Comparison of ENCODE assay signal across 8 cellular contexts in the genomic region with DNA sequence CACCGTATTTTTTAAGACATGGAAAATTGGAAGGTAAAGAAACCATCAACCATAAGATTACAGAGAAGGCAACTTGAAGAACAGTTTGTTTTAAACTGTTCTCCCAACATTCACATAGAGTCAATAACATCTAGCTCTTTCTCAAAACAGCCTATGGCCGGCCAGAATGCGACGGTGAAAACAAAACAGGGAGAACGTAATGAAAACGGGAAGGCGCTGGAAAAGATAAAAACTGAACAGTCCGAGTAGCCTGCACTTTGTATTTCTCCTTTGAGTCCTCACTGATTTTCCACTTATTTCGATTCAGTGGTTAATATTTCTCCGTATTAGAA. TPM values are rescaled to one million over a fixed set of nuclear protein-coding genes. Genes with fewer than 3 reads are reported as not detected.
DNase-seq lines count a peak whose midpoint lies in the region; ATAC-seq, FAIRE-seq and TF ChIP-seq lines count a peak whose summit lies in the region.

No MANE protein-coding gene starts in this region.

- no peaks in the 10 kb centered on the region for H3K27me3 ChIP-seq in GM06990 (replicated peaks; ENCODE audit: control insufficient read depth, insufficient read depth, low read length)
- no peaks in the 10 kb centered on the region for H3K27me3 ChIP-seq in Panc1 (ENCODE audit: control insufficient read depth, insufficient read depth, low read length)
- no peaks in the 10 kb centered on the region for H3K27me3 ChIP-seq in esophagus (ENCODE audit: control insufficient read depth in 1 of 2, insufficient read depth in 2 of 2, low read length in 2 of 2)
- H3K27me3 ChIP-seq in pancreas: no peaks in the 10 kb centered on the region

- no peak for DNase-seq in GM06990 (ENCODE audit: extremely low read depth, insufficient read length)
- DNase-seq in Panc1 (ENCODE audit: low read depth, low spot score): no peak
- no peak for DNase-seq in pancreas
- DNase-seq in NCI-H1436 (lab: John Stamatoyannopoulos, UW): no peak
- DNase-seq in amygdala (lab: John Stamatoyannopoulos, UW): no peak
- no peak for DNase-seq in activated gamma-delta T cell treated with Interleukin-2 at 50 U/mL for 16 hours
- no peak for DNase-seq in retina

- H3K4me3 ChIP-seq in GM06990 (replicated peaks; ENCODE audit: low read depth, low read length) (peak overlapping the region; percentile 98), Panc1 (ENCODE audit: low read depth in 2 of 2, low read length in 2 of 2) (peak overlapping the region; percentile 79 to 96), esophagus (ENCODE audit: low read depth in 1 of 2, low read length in 2 of 2) (peak overlapping the region; percentile 81 to 93), pancreas (peak overlapping the region; percentile 65 to 81 (median 80))

- peak overlapping the region; percentile 81 for H3K27ac ChIP-seq in Panc1 (ENCODE audit: low read length)
- peak overlapping the region in 1 of 2 donors; percentile 87 for H3K27ac ChIP-seq in esophagus (ENCODE audit: low read depth in 2 of 2, low read length in 1 of 2)
- peak overlapping the region in 3 of 4 donors; percentile 69 to 73 (median 73) for H3K27ac ChIP-seq in pancreas

- POLR2A ChIA-PET in Panc1 (lab: Charles Lee): interaction anchor here (0.6 to 1.7 kb wide), 4 partner anchors 13 to 253 kb away, joined by 3 to 15 read pairs (median 7); no protein-coding TSS in a partner anchor

- WGBS in esophagus, 2 donors: 0 to 1% methylated on average over 10 of the region's 10 CpGs
- WGBS in pancreas, 2 donors: 0 to 1% methylated on average over 10 of the region's 10 CpGs

- peaks cover 6% of the 10 kb centered on the region; the same call in 1 of the 2 replicates for H3K4me1 ChIP-seq in Panc1 (ENCODE audit: control insufficient read depth, insufficient read depth, low read length)
- no peaks in the 10 kb centered on the region for H3K4me1 ChIP-seq in esophagus (ENCODE audit: control insufficient read depth in 2 of 2, insufficient read depth in 2 of 2, low read length in 1 of 2)
- peaks cover 0 to 12% (median 7%) of the 10 kb centered on the region in 3 donors for H3K4me1 ChIP-seq in pancreas

- CTCF ChIA-PET in Panc1 (lab: Charles Lee): no interaction called here

- H3K9me3 ChIP-seq in Panc1 (ENCODE audit: control insufficient read depth, insufficient read depth, low read depth, low read length) (no peaks in the 10 kb centered on the region), esophagus (ENCODE audit: control insufficient read depth in 2 of 2, insufficient read depth in 1 of 2, low read depth in 1 of 2, low read length in 1 of 2) (no peaks in the 10 kb centered on the region), pancreas (no peaks in the 10 kb centered on the region)

- no peak for FAIRE-seq in pancreas (lab: Jason Lieb, UNC)

- in situ Hi-C loops in Panc1 (cut with HindIII; ENCODE audit: low pct_unique_long_range_greater_than_20kb, low sequenced_read_pairs): no loop called here

- BruUV-seq in Panc1 (replicated peaks; lab: Mats Ljungman, UMichigan): no TSS peak

- TF ChIP-seq CTCF in GM06990 (IDR thresholded peaks at IDR 0.05; ENCODE audit: insufficient read depth, low read length, poor library complexity, severe bottlenecking) (no peak), Panc1 (IDR thresholded peaks at IDR 0.05) (no peak), pancreas (IDR thresholded peaks at IDR 0.05) (no peak)

- ATAC-seq in Panc1: no peak
- ATAC-seq in pancreas: peak; percentile 6 to 39 (median 10)

- intact Hi-C loops in Panc1 (cut with micrococcal nuclease; ENCODE audit: unreplicated experiment) (no loop called here), pancreas (cut with DNase I) (no loop called here)

- no peaks in the 10 kb centered on the region for H3K36me3 ChIP-seq in GM06990 (ENCODE audit: control insufficient read depth, insufficient read depth, low read length)
- H3K36me3 ChIP-seq in Panc1 (ENCODE audit: control insufficient read depth, insufficient read depth, low read length): no peaks in the 10 kb centered on the region; the same call in 1 of the 2 replicates
- no peaks in the 10 kb centered on the region for H3K36me3 ChIP-seq in esophagus (ENCODE audit: control insufficient read depth in 2 of 2, insufficient read depth in 2 of 2, low read length in 1 of 2)
- no peaks in the 10 kb centered on the region for H3K36me3 ChIP-seq in pancreas

RNA-seq across cellular contexts. Expression of gene MICU1, which starts 0.6 kb away (rescaled TPM):
- total RNA-seq in Panc1 (2021; ENCODE audit: unreplicated experiment) (46.9 TPM), pancreas (10 to 100 TPM in 5 of 6 donors, 1 to 10 TPM in 1; 9.4 to 21.7 (median 11.9) TPM)
- 31.7 TPM for polyA plus RNA-seq in Panc1 (2012; ENCODE audit: insufficient read length)
- polyA plus RNA-seq in esophagus (10 to 100 TPM; 15.0 to 18.1 TPM), pancreas (10 to 100 TPM; 12.3 to 18.9 TPM)
